Comparison of ENCODE assay signal across 20 cellular contexts in genomic region chr16:22034503-22034902, GRCh38. TPM values are rescaled to one million over a fixed set of nuclear protein-coding genes. Genes with fewer than 3 reads are reported as not detected.
DNase-seq lines count a peak whose midpoint lies in the region; ATAC-seq lines count a peak whose summit lies in the region.
"Had no signal": no experiment of that assay in that cellular context is flagged by ENCODE, and none has a peak within 500 bp of the region (broad histone marks: within the 10 kb centered on the region; RNA-seq: fewer than 3 reads in every experiment).

No MANE protein-coding gene starts in this region.

- H3K27me3 ChIP-seq in CD4-positive, CD25-positive, alpha-beta regulatory T cell (ENCODE audit: control insufficient read depth, insufficient read depth, low read length) = no peaks in the 10 kb centered on the region
- H3K27me3 ChIP-seq in aorta (ENCODE audit: control insufficient read depth in 1 of 2, insufficient read depth in 2 of 2, low read length in 1 of 2) = no peaks in the 10 kb centered on the region
- H3K27me3 ChIP-seq in mesendoderm (ENCODE audit: insufficient read depth, low read length, poor library complexity) = no peaks in the 10 kb centered on the region
- H3K27me3 ChIP-seq: BE2C had no signal

- peaks cover 23% of the 10 kb centered on the region for H3K36me3 ChIP-seq in CD4-positive, CD25-positive, alpha-beta regulatory T cell (ENCODE audit: control insufficient read depth, insufficient read depth, low read length)
- no peaks in the 10 kb centered on the region for H3K36me3 ChIP-seq in aorta (ENCODE audit: control insufficient read depth in 1 of 2, insufficient read depth in 2 of 2, low read length in 1 of 2)
- H3K36me3 ChIP-seq in mesendoderm (ENCODE audit: control insufficient read depth, insufficient read depth, low read length) = no peaks in the 10 kb centered on the region

- H3K23ac ChIP-seq in mesendoderm (ENCODE audit: low read length) = no peak overlapping the region

- intact Hi-C loops in aorta (cut with DNase I) = no loop called here

- H3K9me3 Mint-ChIP-seq in T-helper 2 cell treated with Interferon-gamma antibody and Interleukin-4, amounts not matched to agents 5 μg/mL and 100 μg/mL, for 36 hours = no peaks in the 10 kb centered on the region
- H3K9me3 Mint-ChIP-seq in CD4-positive, CD25-positive, alpha-beta regulatory T cell = peaks cover 0 to 3% (median 0%) of the 10 kb centered on the region in 7 donors
- H3K9me3 Mint-ChIP-seq in stimulated activated effector memory CD8-positive, alpha-beta T cell treated with anti-CD3 and anti-CD28 coated beads, Interleukin-12 subunit alpha, Interleukin-12 subunit beta, amount 100 ng/mL, for 72 hours = no peaks in the 10 kb centered on the region
- H3K9me3 Mint-ChIP-seq: CD4-positive, alpha-beta T cell had no signal

- peaks cover 17% of the 10 kb centered on the region for H3K4me1 ChIP-seq in CD4-positive, CD25-positive, alpha-beta regulatory T cell (ENCODE audit: control insufficient read depth, insufficient read depth, low read length, poor library complexity, severe bottlenecking)
- H3K4me1 ChIP-seq in aorta (ENCODE audit: control insufficient read depth in 1 of 2, insufficient read depth in 2 of 2, low read length in 2 of 2) = peaks cover under 1 to 1% of the 10 kb centered on the region in 2 donors
- peaks cover 1% of the 10 kb centered on the region for H3K4me1 ChIP-seq in mesendoderm (ENCODE audit: control insufficient read depth, low read depth, low read length)

- H4K5ac ChIP-seq in mesendoderm (ENCODE audit: low read length) = no peak overlapping the region

- H3K27me3 Mint-ChIP-seq in T-helper 2 cell treated with Interferon-gamma antibody and Interleukin-4, amounts not matched to agents 5 μg/mL and 100 μg/mL, for 36 hours (ENCODE audit: low read depth) = no peaks in the 10 kb centered on the region
- H3K27me3 Mint-ChIP-seq in CD4-positive, CD25-positive, alpha-beta regulatory T cell = no peaks in the 10 kb centered on the region
- no peaks in the 10 kb centered on the region for H3K27me3 Mint-ChIP-seq in T-helper 17 cell
- H3K27me3 Mint-ChIP-seq: CD4-positive, alpha-beta T cell had no signal

- H3K4me1 Mint-ChIP-seq in T-helper 2 cell treated with Interferon-gamma antibody and Interleukin-4, amounts not matched to agents 5 μg/mL and 100 μg/mL, for 36 hours (ENCODE audit: low read depth) = peaks cover 24% of the 10 kb centered on the region
- peaks cover 26 to 48% (median 40%) of the 10 kb centered on the region in 4 donors for H3K4me1 Mint-ChIP-seq in CD4-positive, CD25-positive, alpha-beta regulatory T cell
- peaks cover 32% of the 10 kb centered on the region for H3K4me1 Mint-ChIP-seq in T-helper 17 cell
- peaks cover 37% of the 10 kb centered on the region for H3K4me1 Mint-ChIP-seq in stimulated activated effector memory CD8-positive, alpha-beta T cell treated with anti-CD3 and anti-CD28 coated beads, Interleukin-12 subunit alpha, Interleukin-12 subunit beta, amount 100 ng/mL, for 72 hours

- no peak overlapping the region for H3K18ac ChIP-seq in mesendoderm (ENCODE audit: low read length)

- H3K4me3 Mint-ChIP-seq in T-helper 2 cell treated with Interferon-gamma antibody and Interleukin-4, amounts not matched to agents 5 μg/mL and 100 μg/mL, for 36 hours = no peak overlapping the region
- H3K4me3 Mint-ChIP-seq in CD4-positive, CD25-positive, alpha-beta regulatory T cell = peak overlapping the region in 2 of 4 donors; percentile 5 to 8
- no peak overlapping the region for H3K4me3 Mint-ChIP-seq in T-helper 17 cell
- H3K4me3 Mint-ChIP-seq in stimulated activated effector memory CD8-positive, alpha-beta T cell treated with anti-CD3 and anti-CD28 coated beads, Interleukin-12 subunit alpha, Interleukin-12 subunit beta, amount 100 ng/mL, for 72 hours = no peak overlapping the region
- H3K4me3 Mint-ChIP-seq: CD4-positive, alpha-beta T cell had no signal

- peak overlapping the region; percentile 56 for H3K27ac Mint-ChIP-seq in T-helper 2 cell treated with Interferon-gamma antibody and Interleukin-4, amounts not matched to agents 5 μg/mL and 100 μg/mL, for 36 hours
- peak overlapping the region; percentile 30 to 56 (median 54) for H3K27ac Mint-ChIP-seq in CD4-positive, CD25-positive, alpha-beta regulatory T cell
- H3K27ac Mint-ChIP-seq in T-helper 17 cell = peak overlapping the region; percentile 56
- H3K27ac Mint-ChIP-seq in stimulated activated effector memory CD8-positive, alpha-beta T cell treated with anti-CD3 and anti-CD28 coated beads, Interleukin-12 subunit alpha, Interleukin-12 subunit beta, amount 100 ng/mL, for 72 hours = peak overlapping the region; percentile 38
- H3K27ac Mint-ChIP-seq: CD4-positive, alpha-beta T cell had no signal

- H4K8ac ChIP-seq in mesendoderm (ENCODE audit: low read depth, low read length) = no peak overlapping the region

- no peak overlapping the region for H2BK15ac ChIP-seq in mesendoderm (replicated peaks; ENCODE audit: low read depth)

- 91% methylated on average over 3 of the region's 3 CpGs for WGBS in aorta, 2 donors
- WGBS in mesendoderm (ENCODE audit: extremely low coverage, insufficient coverage, low lambda C conversion rate) = no CpG with 5 or more reads among the region's 3 CpGs

- H3K27ac ChIP-seq in CD4-positive, CD25-positive, alpha-beta regulatory T cell (ENCODE audit: insufficient read depth, low read length, poor library complexity, severe bottlenecking) = no peak overlapping the region
- no peak overlapping the region for H3K27ac ChIP-seq in aorta (ENCODE audit: low read depth in 1 of 2, low read length in 2 of 2)
- H3K27ac ChIP-seq in mesendoderm (ENCODE audit: low read depth, low read length) = no peak overlapping the region
- H3K27ac ChIP-seq: PC-9 had no signal

- H3K4me3 ChIP-seq in CD4-positive, CD25-positive, alpha-beta regulatory T cell (ENCODE audit: low read depth, low read length) = no peak overlapping the region
- H3K4me3 ChIP-seq in aorta (ENCODE audit: low read length in 2 of 2) = no peak overlapping the region
- no peak overlapping the region for H3K4me3 ChIP-seq in mesendoderm (ENCODE audit: low read length)
- H3K4me3 ChIP-seq: PC-9 had no signal

- H2AK5ac ChIP-seq in mesendoderm (ENCODE audit: low read length) = no peak overlapping the region

- no peak overlapping the region for H3K56ac ChIP-seq in mesendoderm (ENCODE audit: low read length)

- no peak overlapping the region for H2BK5ac ChIP-seq in mesendoderm (ENCODE audit: low read length)

- peaks cover 20% of the 10 kb centered on the region for H3K36me3 Mint-ChIP-seq in T-helper 2 cell treated with Interferon-gamma antibody and Interleukin-4, amounts not matched to agents 5 μg/mL and 100 μg/mL, for 36 hours (ENCODE audit: low read depth)
- H3K36me3 Mint-ChIP-seq in CD4-positive, CD25-positive, alpha-beta regulatory T cell = peaks cover 48% of the 10 kb centered on the region
- H3K36me3 Mint-ChIP-seq in T-helper 17 cell (ENCODE audit: low read depth) = no peaks in the 10 kb centered on the region
- H3K36me3 Mint-ChIP-seq in stimulated activated effector memory CD8-positive, alpha-beta T cell treated with anti-CD3 and anti-CD28 coated beads, Interleukin-12 subunit alpha, Interleukin-12 subunit beta, amount 100 ng/mL, for 72 hours = no peaks in the 10 kb centered on the region

- no peak for DNase-seq in T-helper 2 cell treated with Interferon-gamma antibody and Interleukin-4, amounts not matched to agents 5 μg/mL and 100 μg/mL, for 36 hours (ENCODE audit: low spot score)
- DNase-seq in T-helper 2 cell = no peak
- no peak for DNase-seq in CD4-positive, CD25-positive, alpha-beta regulatory T cell
- DNase-seq in T-helper 17 cell = no peak
- no peak for DNase-seq in stimulated activated effector memory CD8-positive, alpha-beta T cell treated with anti-CD3 and anti-CD28 coated beads, Interleukin-12 subunit alpha, Interleukin-12 subunit beta, amount 100 ng/mL, for 72 hours (ENCODE audit: low spot score in 2 of 2)
- no peak for DNase-seq in 8988T
- no peak for DNase-seq in aorta
- DNase-seq in mesendoderm = no peak
- DNase-seq: BE2C; CD4-positive, alpha-beta T cell; DMS153; EL; KBM-7; NCI-H1105 treated with DMSO at 0.1 percent for 48 hours; NCI-H1694; NCI-H2081 treated with DMSO at 0.1 percent for 48 hours; PC-9 had no signal

- no peak overlapping the region for H3K4me2 ChIP-seq in mesendoderm (ENCODE audit: low read length)
- H3K4me2 ChIP-seq: PC-9 had no signal

- H3K79me2 ChIP-seq in mesendoderm (ENCODE audit: control insufficient read depth, insufficient read depth, low read length) = no peaks in the 10 kb centered on the region

- H3K79me1 ChIP-seq in mesendoderm (ENCODE audit: low read length) = no peaks in the 10 kb centered on the region

- no peak overlapping the region for H2BK120ac ChIP-seq in mesendoderm (ENCODE audit: low read depth, low read length)

- no peaks in the 10 kb centered on the region for H3K9me3 ChIP-seq in CD4-positive, CD25-positive, alpha-beta regulatory T cell (ENCODE audit: control insufficient read depth in 2 of 2, low read length in 2 of 2)
- H3K9me3 ChIP-seq in T-helper 17 cell (ENCODE audit: control insufficient read depth, low read length, poor library complexity, severe bottlenecking) (no peaks in the 10 kb centered on the region), aorta (ENCODE audit: control insufficient read depth, low read length) (no peaks in the 10 kb centered on the region)
- H3K9me3 ChIP-seq: BE2C had no signal

- ATAC-seq in CD4-positive, CD25-positive, alpha-beta regulatory T cell (ENCODE audit: low read depth in 2 of 2) = no peak
- ATAC-seq in T-helper 17 cell = no peak
- no peak for ATAC-seq in stimulated activated effector memory CD8-positive, alpha-beta T cell treated with anti-CD3 and anti-CD28 coated beads, Interleukin-12 subunit alpha, Interleukin-12 subunit beta, amount 100 ng/mL, for 72 hours
- no peak for ATAC-seq in aorta (ENCODE audit: low FRiP score)

- no peak overlapping the region for H3K4ac ChIP-seq in mesendoderm (ENCODE audit: low read depth, low read length)

- H3K9ac ChIP-seq in mesendoderm (ENCODE audit: low read length) = no peak overlapping the region

RNA-seq across cellular contexts. Expression of gene MOSMO, which starts 26.6 kb away (rescaled TPM):
- 13.1 TPM for total RNA-seq in CD4-positive, CD25-positive, alpha-beta regulatory T cell
- polyA plus RNA-seq in CD4-positive, CD25-positive, alpha-beta regulatory T cell = 1 to 10 TPM; 3.9 to 5.2 (median 4.1) TPM
- total RNA-seq in T-helper 17 cell = 1 to 10 TPM; 6.2 to 8.6 TPM
- total RNA-seq in aorta = 10 to 100 TPM; 17.8 to 19.6 TPM
- 1 to 10 TPM; 3.4 to 9.3 TPM for polyA plus RNA-seq in aorta
- polyA plus RNA-seq in mesendoderm (2013, experiment 1 of 2) = 8.6 TPM
- polyA plus RNA-seq in mesendoderm (2013, experiment 2 of 2) = 8.2 TPM

RNA-seq across cellular contexts. Expression of gene PDZD9, which starts 33.6 kb away (rescaled TPM):
- total RNA-seq in CD4-positive, CD25-positive, alpha-beta regulatory T cell = not detected
- under 1 TPM in 2 of 4 donors, not detected in 2; 0.22 to 0.28 TPM for polyA plus RNA-seq in CD4-positive, CD25-positive, alpha-beta regulatory T cell
- total RNA-seq in T-helper 17 cell (not detected), aorta (not detected)
- not detected for polyA plus RNA-seq in aorta
- polyA plus RNA-seq in mesendoderm (2013, experiment 1 of 2) = not detected
- not detected for polyA plus RNA-seq in mesendoderm (2013, experiment 2 of 2)
- total RNA-seq: CD4-positive, alpha-beta T cell; H1; NCI-H460; PC-9 had no signal
- polyA plus RNA-seq: H1 had no signal

RNA-seq across cellular contexts. Expression of gene VWA3A, which starts 57.8 kb away (rescaled TPM):
- total RNA-seq in CD4-positive, CD25-positive, alpha-beta regulatory T cell = 0.37 TPM
- not detected for polyA plus RNA-seq in CD4-positive, CD25-positive, alpha-beta regulatory T cell
- total RNA-seq in T-helper 17 cell = under 1 TPM; 0.16 to 0.90 TPM
- under 1 TPM; 0.18 to 0.39 TPM for total RNA-seq in aorta
- under 1 TPM; 0.13 to 0.20 TPM for polyA plus RNA-seq in aorta
- 0.03 TPM for polyA plus RNA-seq in mesendoderm (2013, experiment 1 of 2)
- 0.01 TPM for polyA plus RNA-seq in mesendoderm (2013, experiment 2 of 2)
- total RNA-seq: A172, H1, NCI-H460 had no signal
